ENCODE assay signal across 26 cellular contexts in the genomic region with DNA sequence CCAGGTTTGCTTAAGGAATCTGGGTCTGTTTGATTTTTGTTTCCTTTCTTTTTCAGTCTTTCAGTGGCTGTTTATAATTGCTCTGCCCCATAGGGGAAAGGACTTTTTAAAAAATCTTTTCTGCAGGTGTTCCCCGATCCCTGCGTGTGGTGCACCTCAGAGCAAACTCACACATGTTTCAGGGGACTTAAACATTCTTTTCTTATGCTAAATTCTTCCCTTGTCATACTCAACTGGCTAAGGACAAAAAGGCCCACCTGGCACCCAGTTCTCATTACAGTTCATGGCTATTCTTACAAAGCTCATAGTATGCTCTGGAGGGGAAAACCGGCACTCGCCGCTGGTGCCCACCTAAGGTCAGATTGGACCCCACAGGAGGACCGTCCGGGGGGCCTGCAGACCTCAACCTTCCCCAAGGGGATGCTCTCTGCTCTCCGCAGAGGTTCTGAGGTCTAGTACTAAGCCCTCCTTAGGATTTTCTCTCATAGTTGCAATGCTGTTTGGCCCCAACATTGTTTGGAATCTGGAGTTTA.
"Had no signal": no experiment of that assay in that cellular context is flagged by ENCODE, and none has a peak within 500 bp of the region (broad histone marks: within the 10 kb centered on the region; RNA-seq: fewer than 3 reads in every experiment).

No MANE protein-coding gene starts in this region.

- H3K27me3 ChIP-seq: cardiac muscle cell had no signal

- H3K4me1 Mint-ChIP-seq: brain had no signal

- H3K36me3 Mint-ChIP-seq: activated naive CD8-positive, alpha-beta T cell; brain had no signal

- H3K4me3 Mint-ChIP-seq: activated CD8-positive, alpha-beta T cell treated with anti-CD3 and anti-CD28 coated beads, Interleukin-2, amount 10 ng/mL, durations not matched to agents 7 days and 5 days; activated naive CD4-positive, alpha-beta T cell treated with anti-CD3 and anti-CD28 coated beads for 36 hours; activated naive CD8-positive, alpha-beta T cell; activated T-cell treated with anti-CD3 and anti-CD28 coated beads, Interleukin-2, amount 50 U/mL, for 24 hours; brain; T-helper 1 cell treated with Interleukin-12 subunit alpha and Interleukin-12 subunit beta and Interleukin-4 antibody, amounts not matched to agents 30 μg/mL and 1 μg/mL, for 36 hours had no signal

- H3K4me2 ChIP-seq: SK-N-SH had no signal

- H3K9ac ChIP-seq: SK-N-SH had no signal

- H3K27ac Mint-ChIP-seq: activated CD8-positive, alpha-beta T cell treated with anti-CD3 and anti-CD28 coated beads, Interleukin-2, amount 10 ng/mL, durations not matched to agents 7 days and 5 days; activated naive CD4-positive, alpha-beta T cell treated with anti-CD3 and anti-CD28 coated beads for 36 hours; activated naive CD8-positive, alpha-beta T cell; activated T-cell treated with anti-CD3 and anti-CD28 coated beads, Interleukin-2, amount 50 U/mL, for 24 hours; brain; T-helper 1 cell treated with Interleukin-12 subunit alpha and Interleukin-12 subunit beta and Interleukin-4 antibody, amounts not matched to agents 30 μg/mL and 1 μg/mL, for 36 hours had no signal

- H3K4me3 ChIP-seq: cardiac muscle cell had no signal

- H3K27ac ChIP-seq: cardiac muscle cell had no signal

- DNase-seq: activated CD4-positive, alpha-beta T cell treated with anti-CD3 and anti-CD28 coated beads for 48 hours; activated CD4-positive, alpha-beta T cell treated with anti-CD3 and anti-CD28 coated beads, Interleukin-2, amount 50 U/mL, for 4 hours; activated CD4-positive, CD25-positive, alpha-beta regulatory T cell treated with anti-CD3 and anti-CD28 coated beads, Interleukin-2, amount 50 U/mL, for 72 hours; activated CD8-positive, alpha-beta T cell treated with anti-CD3 and anti-CD28 coated beads, Interleukin-2, amount 10 ng/mL, durations not matched to agents 7 days and 5 days; activated gamma-delta T cell; activated naive CD4-positive, alpha-beta T cell treated with anti-CD3 and anti-CD28 coated beads for 36 hours; activated T-cell treated with anti-CD3 and anti-CD28 coated beads, Interleukin-2, amount 50 U/mL, for 24 hours; amygdala; cerebellar nuclear complex; Kasumi-1; KBM-7; NCI-H1048; NCI-H146; NCI-H187 treated with DMSO at 0.1 percent for 48 hours; NCI-H2081 treated with DMSO at 0.1 percent for 48 hours; NCI-H446; NCI-H524; NCI-H748 treated with DMSO at 0.1 percent for 48 hours; RPMI8226; SK-N-SH had no signal

- H3K27me3 Mint-ChIP-seq: activated naive CD8-positive, alpha-beta T cell; activated T-cell treated with anti-CD3 and anti-CD28 coated beads, Interleukin-2, amount 50 U/mL, for 24 hours; brain had no signal

- ATAC-seq: activated CD8-positive, alpha-beta T cell treated with anti-CD3 and anti-CD28 coated beads, Interleukin-2, amount 10 ng/mL, durations not matched to agents 7 days and 5 days; Panc1; Right ventricle myocardium inferior had no signal

- H3K36me3 ChIP-seq: cardiac muscle cell had no signal
